In the genomic region with DNA sequence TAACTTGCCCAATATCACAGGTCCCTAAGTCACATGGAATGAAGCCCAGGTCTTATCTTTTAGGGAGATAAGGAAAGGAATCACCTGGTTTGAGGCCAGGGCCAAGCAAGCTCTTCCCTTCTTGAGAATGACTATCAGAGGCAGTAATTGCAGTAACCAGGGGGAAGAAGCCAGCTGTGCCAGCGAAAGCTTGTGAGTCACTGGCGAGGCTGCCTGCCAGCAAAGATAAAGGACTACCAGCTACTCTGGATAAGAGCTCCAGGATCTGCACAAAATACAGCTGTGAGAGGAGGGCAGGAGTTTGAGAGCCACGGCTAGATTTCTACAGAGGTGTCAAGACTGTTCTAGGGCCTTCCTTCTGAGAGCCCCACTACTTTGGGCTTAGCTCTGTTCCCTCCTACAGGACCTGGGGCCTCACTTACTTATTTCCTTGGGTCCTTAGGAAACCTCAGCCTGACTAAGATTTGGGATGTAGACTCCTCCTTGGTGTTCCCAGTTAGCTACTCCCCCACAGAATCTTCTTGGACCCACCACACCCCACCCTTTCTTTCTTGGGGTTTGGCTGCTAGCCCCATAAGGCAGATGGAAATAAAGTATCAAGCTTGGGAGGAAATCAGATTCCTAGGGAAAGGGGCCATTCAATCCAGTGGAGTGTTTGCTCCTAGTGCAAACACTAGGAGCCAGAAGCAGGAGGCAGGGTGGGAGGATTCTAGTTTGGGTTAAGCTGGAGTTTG, we compare ENCODE assay signal across 8 cellular contexts. TPM values are rescaled to one million over a fixed set of nuclear protein-coding genes. Genes with fewer than 3 reads are reported as not detected.
DNase-seq lines count a peak whose midpoint lies in the region; ATAC-seq lines count a peak whose summit lies in the region.
"Had no signal": no experiment of that assay in that cellular context is flagged by ENCODE, and none has a peak within 500 bp of the region (broad histone marks: within the 10 kb centered on the region; RNA-seq: fewer than 3 reads in every experiment).

No MANE protein-coding gene starts in this region.

- H3K4me3 Mint-ChIP-seq in stimulated activated memory B cell treated with anti-CD40 and anti-IgM and Interleukin-4, amounts not matched to agents 10 μg/mL and 1 μg/mL and 100 μg/mL, for 72 hours, result no peak overlapping the region

- H3K9ac ChIP-seq in adipocyte (ENCODE audit: low read length), result peak overlapping the region; percentile 1

- H3K27me3 Mint-ChIP-seq in stimulated activated memory B cell treated with anti-CD40 and anti-IgM and Interleukin-4, amounts not matched to agents 10 μg/mL and 1 μg/mL and 100 μg/mL, for 72 hours, result no peaks in the 10 kb centered on the region

- H3K4me1 Mint-ChIP-seq in stimulated activated memory B cell treated with anti-CD40 and anti-IgM and Interleukin-4, amounts not matched to agents 10 μg/mL and 1 μg/mL and 100 μg/mL, for 72 hours, result no peaks in the 10 kb centered on the region

- no peak for ATAC-seq in stimulated activated memory B cell treated with anti-CD40 and anti-IgM and Interleukin-4, amounts not matched to agents 10 μg/mL and 1 μg/mL and 100 μg/mL, for 72 hours
- ATAC-seq in HG02870 (IDR thresholded peaks at IDR 0.05; ENCODE audit: unreplicated experiment), result no peak

- no peak overlapping the region for H3K4me3 ChIP-seq in adipocyte (ENCODE audit: low read length)

- H3K27me3 ChIP-seq in adipocyte (replicated peaks; ENCODE audit: control insufficient read depth, insufficient read depth, low read length), result no peaks in the 10 kb centered on the region

- H3K9me3 ChIP-seq in adipocyte (ENCODE audit: control insufficient read depth, low read length), result no peaks in the 10 kb centered on the region

- H3K36me3 Mint-ChIP-seq in stimulated activated memory B cell treated with anti-CD40 and anti-IgM and Interleukin-4, amounts not matched to agents 10 μg/mL and 1 μg/mL and 100 μg/mL, for 72 hours, result no peaks in the 10 kb centered on the region

- no peaks in the 10 kb centered on the region for H3K36me3 ChIP-seq in adipocyte (ENCODE audit: control insufficient read depth, insufficient read depth, low read length, severe bottlenecking)

- H3K4me1 ChIP-seq in adipocyte (ENCODE audit: control insufficient read depth, insufficient read depth, low read length), result peaks cover 44% of the 10 kb centered on the region

- no peaks in the 10 kb centered on the region for H3K9me3 Mint-ChIP-seq in stimulated activated memory B cell treated with anti-CD40 and anti-IgM and Interleukin-4, amounts not matched to agents 10 μg/mL and 1 μg/mL and 100 μg/mL, for 72 hours

- DNase-seq in ELF-1 (ENCODE audit: low read depth, low spot score) (peak; percentile 61), adipocyte (ENCODE audit: low read depth) (peak; percentile 89), lung microvascular endothelial cell (ENCODE audit: low read depth in 2 of 2) (peak; percentile 17 to 69), middle frontal gyrus (ENCODE audit: extremely low spot score, low spot score) (no peak)
- DNase-seq: KG1 had no signal

- no peak overlapping the region for H3K27ac Mint-ChIP-seq in stimulated activated memory B cell treated with anti-CD40 and anti-IgM and Interleukin-4, amounts not matched to agents 10 μg/mL and 1 μg/mL and 100 μg/mL, for 72 hours

RNA-seq across cellular contexts. Expression of a gene that starts 9.6 kb away (rescaled TPM):
- not detected in 2 replicates for total RNA-seq in lung microvascular endothelial cell
- total RNA-seq: urinary bladder had no signal

RNA-seq across cellular contexts. Expression of a gene that starts 11.1 kb away (rescaled TPM):
- not detected in 2 replicates for total RNA-seq in lung microvascular endothelial cell
- total RNA-seq: urinary bladder had no signal

RNA-seq across cellular contexts. Expression of a gene that starts 15.6 kb away (rescaled TPM):
- 5.4 and 10.7 TPM in 2 replicates for total RNA-seq in lung microvascular endothelial cell

RNA-seq across cellular contexts. Expression of a gene that starts 44.6 kb away (rescaled TPM):
- not detected in 2 replicates for total RNA-seq in lung microvascular endothelial cell
- total RNA-seq: urinary bladder had no signal

RNA-seq across cellular contexts. Expression of a gene that starts 51.0 kb away (rescaled TPM):
- total RNA-seq in lung microvascular endothelial cell, result not detected in 2 replicates
- total RNA-seq: urinary bladder had no signal
